11 cellular contexts compared by ENCODE assay signal in genomic region chr11:68528630-68529029, GRCh38.
DNase-seq lines count a peak whose midpoint lies in the region; ATAC-seq lines count a peak whose summit lies in the region.
"Had no signal": no experiment of that assay in that cellular context is flagged by ENCODE, and none has a peak within 500 bp of the region (broad histone marks: within the 10 kb centered on the region; RNA-seq: fewer than 3 reads in every experiment).

No MANE protein-coding gene starts in this region.

- no peaks in the 10 kb centered on the region for H3K9me3 ChIP-seq in CD4-positive, CD25-positive, alpha-beta regulatory T cell (ENCODE audit: control insufficient read depth in 2 of 2, low read length in 2 of 2)

- in situ Hi-C loops in KBM-7 (cut with MboI; ENCODE audit: low pct_unique_long_range_greater_than_20kb, low sequenced_read_pairs) = no loop called here

- H3K9me3 Mint-ChIP-seq in CD4-positive, CD25-positive, alpha-beta regulatory T cell = no peaks in the 10 kb centered on the region
- H3K9me3 Mint-ChIP-seq in naive thymus-derived CD8-positive, alpha-beta T cell = no peaks in the 10 kb centered on the region

- peak overlapping the region; percentile 68 to 88 (median 87) for H3K27ac Mint-ChIP-seq in CD4-positive, CD25-positive, alpha-beta regulatory T cell
- H3K27ac Mint-ChIP-seq in naive thymus-derived CD8-positive, alpha-beta T cell = peak overlapping the region; percentile 18 to 90 (median 79)

- peaks cover 32% of the 10 kb centered on the region for H3K4me1 ChIP-seq in CD4-positive, CD25-positive, alpha-beta regulatory T cell (ENCODE audit: control insufficient read depth, insufficient read depth, low read length, poor library complexity, severe bottlenecking)

- peaks cover 45 to 89% (median 71%) of the 10 kb centered on the region in 4 donors for H3K4me1 Mint-ChIP-seq in CD4-positive, CD25-positive, alpha-beta regulatory T cell
- H3K4me1 Mint-ChIP-seq in naive thymus-derived CD8-positive, alpha-beta T cell = peaks cover 51 to 92% (median 91%) of the 10 kb centered on the region in 4 donors

- no peaks in the 10 kb centered on the region for H3K27me3 Mint-ChIP-seq in CD4-positive, CD25-positive, alpha-beta regulatory T cell
- H3K27me3 Mint-ChIP-seq in naive thymus-derived CD8-positive, alpha-beta T cell = no peaks in the 10 kb centered on the region

- peak overlapping the region; percentile 38 for H3K27ac ChIP-seq in CD4-positive, CD25-positive, alpha-beta regulatory T cell (ENCODE audit: insufficient read depth, low read length, poor library complexity, severe bottlenecking)
- H3K27ac ChIP-seq: epithelial cell of prostate had no signal

- H3K36me3 ChIP-seq in CD4-positive, CD25-positive, alpha-beta regulatory T cell (ENCODE audit: control insufficient read depth, insufficient read depth, low read length) = peaks cover 56% of the 10 kb centered on the region

- peaks cover 45% of the 10 kb centered on the region for H3K36me3 Mint-ChIP-seq in CD4-positive, CD25-positive, alpha-beta regulatory T cell
- H3K36me3 Mint-ChIP-seq in naive thymus-derived CD8-positive, alpha-beta T cell = peaks cover 0 to 75% (median 8%) of the 10 kb centered on the region in 3 donors

- POLR2A ChIA-PET in naive thymus-derived CD8-positive, alpha-beta T cell (lab: Charles Lee) = interaction anchor here (0.6 to 1.1 kb wide), 7 partner anchors 17 to 1146 kb away, joined by 3 to 5 read pairs (median 3); no protein-coding TSS in a partner anchor

- DNase-seq in CD4-positive, CD25-positive, alpha-beta regulatory T cell = peak in 2 of 3 donors; percentile 5 to 68
- peak; percentile 51 for DNase-seq in KBM-7
- DNase-seq in amniotic epithelial cell (ENCODE audit: low read depth) = peak; percentile 78
- peak in 5 of 10 donors; percentile 13 to 64 (median 24) for DNase-seq in naive thymus-derived CD8-positive, alpha-beta T cell
- no peak for DNase-seq in cerebellar nuclear complex (lab: John Stamatoyannopoulos, UW)
- no peak for DNase-seq in activated CD4-positive, CD25-positive, alpha-beta regulatory T cell treated with anti-CD3 and anti-CD28 coated beads, Interleukin-2, amount 50 U/mL, for 72 hours
- no peak for DNase-seq in RPMI8226
- no peak for DNase-seq in putamen (ENCODE audit: low spot score)
- DNase-seq: kidney, NCI-H510A treated with DMSO at 0.1 percent for 48 hours had no signal

- ATAC-seq in CD4-positive, CD25-positive, alpha-beta regulatory T cell (ENCODE audit: low read depth in 2 of 2) = peak; percentile 75 to 78
- ATAC-seq in naive thymus-derived CD8-positive, alpha-beta T cell = peak; percentile 79 to 84

- H3K4me3 Mint-ChIP-seq in CD4-positive, CD25-positive, alpha-beta regulatory T cell = peak overlapping the region; percentile 2 to 66 (median 46)
- H3K4me3 Mint-ChIP-seq in naive thymus-derived CD8-positive, alpha-beta T cell = peak overlapping the region; percentile 4 to 74 (median 52)

- H3K27me3 ChIP-seq in CD4-positive, CD25-positive, alpha-beta regulatory T cell (ENCODE audit: control insufficient read depth, insufficient read depth, low read length) = no peaks in the 10 kb centered on the region

- H3K4me3 ChIP-seq in CD4-positive, CD25-positive, alpha-beta regulatory T cell (ENCODE audit: low read depth, low read length) = peak overlapping the region; percentile 39

Comparison
In these comparisons a context has a peak if more than half of its experiments do, and no peak if none do; other contexts are left out.
1. DNase-seq: peak in CD4-positive, CD25-positive, alpha-beta regulatory T cell (2 of 3), KBM-7 (single experiment) and amniotic epithelial cell (single experiment); none in cerebellar nuclear complex (0 of 2), activated CD4-positive, CD25-positive, alpha-beta regulatory T cell treated with anti-CD3 and anti-CD28 coated beads, Interleukin-2, amount 50 U/mL, for 72 hours (single experiment), RPMI8226 (single experiment) and putamen (single experiment).